36 cellular contexts compared by ENCODE assay signal in genomic region chr14:80698974-80699373, GRCh38.
"Had no signal": no experiment of that assay in that cellular context is flagged by ENCODE, and none has a peak within 500 bp of the region (broad histone marks: within the 10 kb centered on the region; RNA-seq: fewer than 3 reads in every experiment).

No MANE protein-coding gene starts in this region.

- H3K27ac ChIP-seq: adrenal gland, body of pancreas, brain microvascular endothelial cell, breast epithelium, VCaP had no signal

- H3K4me1 ChIP-seq: adrenal gland, body of pancreas, breast epithelium had no signal

- H3K36me3 Mint-ChIP-seq: activated naive CD4-positive, alpha-beta T cell treated with anti-CD3 and anti-CD28 coated beads, Interleukin-2, amount 50 U/mL, for 72 hours had no signal

- ATAC-seq: activated CD8-positive, alpha-beta T cell treated with anti-CD3 and anti-CD28 coated beads for 36 hours; activated naive CD4-positive, alpha-beta T cell treated with anti-CD3 and anti-CD28 coated beads, Interleukin-2, amount 50 U/mL, for 72 hours; activated T-cell treated with anti-CD3 and anti-CD28 coated beads, Interleukin-2, amount 50 U/mL, for 4 hours; activated T-cell treated with anti-CD3 and anti-CD28 coated beads, Interleukin-2, amount 50 U/mL, for 72 hours; activated T-helper 17 cell treated with anti-CD3 and anti-CD28 coated beads, Interleukin-2, amount 50 U/mL, for 72 hours; body of pancreas had no signal

- DNase-seq: activated B cell treated with CpG ODN at 0.5 μM for 24 hours; activated CD4-positive, alpha-beta memory T cell treated with anti-CD3 and anti-CD28 coated beads for 36 hours; activated CD4-positive, alpha-beta T cell treated with anti-CD3 and anti-CD28 coated beads for 4 hours; activated CD4-positive, alpha-beta T cell treated with anti-CD3 and anti-CD28 coated beads, Interleukin-2, amount 10 ng/mL, durations not matched to agents 24 days and 14 days; activated CD4-positive, alpha-beta T cell treated with anti-CD3 and anti-CD28 coated beads, Interleukin-2, amount 50 U/mL, for 1 hour; activated CD4-positive, alpha-beta T cell treated with anti-CD3 and anti-CD28 coated beads, Interleukin-2, amount 50 U/mL, for 4 hours; activated CD4-positive, CD25-positive, alpha-beta regulatory T cell treated with anti-CD3 and anti-CD28 coated beads, Interleukin-2, amount 50 U/mL, for 72 hours; activated CD8-positive, alpha-beta memory T cell treated with anti-CD3 and anti-CD28 coated beads, Interleukin-2, amount 50 U/mL, for 4 hours; activated CD8-positive, alpha-beta T cell treated with anti-CD3 and anti-CD28 coated beads for 36 hours; activated effector memory CD4-positive, alpha-beta T cell treated with anti-CD3 and anti-CD28 coated beads, Interleukin-2, amount 50 U/mL, for 16 hours; activated gamma-delta T cell treated with Interleukin-2 at 50 U/mL for 16 hours; activated naive CD4-positive, alpha-beta T cell; activated naive CD4-positive, alpha-beta T cell treated with anti-CD3 and anti-CD28 coated beads for 36 hours; activated naive CD4-positive, alpha-beta T cell treated with anti-CD3 and anti-CD28 coated beads, Interleukin-2, amount 50 U/mL, for 16 hours; activated naive CD8-positive, alpha-beta T cell treated with anti-CD3 and anti-CD28 coated beads for 36 hours; activated T-cell treated with anti-CD3 and anti-CD28 coated beads for 4 hours; activated T-cell treated with anti-CD3 and anti-CD28 coated beads, Interleukin-2, amount 50 U/mL, for 1 hour; activated T-cell treated with anti-CD3 and anti-CD28 coated beads, Interleukin-2, amount 50 U/mL, for 4 hours; activated T-cell treated with anti-CD3 and anti-CD28 coated beads, Interleukin-2, amount 50 U/mL, for 72 hours; adrenal gland; amniotic stem cell; aorta; body of pancreas; brain microvascular endothelial cell; central memory CD4-positive, alpha-beta T cell; cerebellar nuclear complex; T-helper 1 cell; T-helper 2 cell; T-helper 9 cell had no signal

- H3K27me3 Mint-ChIP-seq: activated B cell treated with CpG ODN at 0.5 μM for 24 hours; activated CD4-positive, alpha-beta memory T cell treated with anti-CD3 and anti-CD28 coated beads for 36 hours; activated CD4-positive, alpha-beta T cell treated with anti-CD3 and anti-CD28 coated beads, Interleukin-2, amount 10 ng/mL, durations not matched to agents 24 days and 14 days; activated CD8-positive, alpha-beta T cell treated with anti-CD3 and anti-CD28 coated beads for 36 hours; activated naive CD8-positive, alpha-beta T cell treated with anti-CD3 and anti-CD28 coated beads for 36 hours; activated T-helper 17 cell treated with anti-CD3 and anti-CD28 coated beads, Interleukin-2, amount 50 U/mL, for 72 hours had no signal

- H3K9me3 Mint-ChIP-seq: activated B cell treated with CpG ODN at 0.5 μM for 24 hours; activated CD4-positive, alpha-beta memory T cell treated with anti-CD3 and anti-CD28 coated beads for 36 hours; activated CD4-positive, alpha-beta T cell treated with anti-CD3 and anti-CD28 coated beads, Interleukin-2, amount 10 ng/mL, durations not matched to agents 24 days and 14 days; activated CD8-positive, alpha-beta T cell treated with anti-CD3 and anti-CD28 coated beads for 36 hours; activated naive CD4-positive, alpha-beta T cell treated with anti-CD3 and anti-CD28 coated beads for 36 hours; activated naive CD4-positive, alpha-beta T cell treated with anti-CD3 and anti-CD28 coated beads, Interleukin-2, amount 50 U/mL, for 72 hours; activated T-helper 1 cell treated with anti-CD3 and anti-CD28 coated beads, Interleukin-12 subunit alpha, Interleukin-12 subunit beta, Interleukin-2, Interleukin-4 antibody, amounts not matched to agents 30 ng/mL and 10 ng/mL and 1 ng/mL, durations not matched to agents 14 hours and 24 hours and 36 hours; activated T-helper 17 cell treated with anti-CD3 and anti-CD28 coated beads, Interleukin-2, amount 50 U/mL, for 72 hours; T-helper 1 cell treated with Interleukin-12 subunit alpha and Interleukin-12 subunit beta and Interleukin-4 antibody, amounts not matched to agents 30 μg/mL and 1 μg/mL, for 36 hours; T-helper 2 cell treated with Interferon-gamma antibody and Interleukin-4, amounts not matched to agents 5 μg/mL and 100 μg/mL, for 36 hours had no signal

- H3K4me1 Mint-ChIP-seq: activated B cell treated with CpG ODN at 0.5 μM for 24 hours; activated T-helper 17 cell treated with anti-CD3 and anti-CD28 coated beads, Interleukin-2, amount 50 U/mL, for 72 hours had no signal

- H3K27me3 ChIP-seq: adrenal gland, body of pancreas, brain microvascular endothelial cell, breast epithelium had no signal

- H3K36me3 ChIP-seq: adrenal gland, brain microvascular endothelial cell, breast epithelium had no signal

- H3K27ac Mint-ChIP-seq: activated B cell treated with CpG ODN at 0.5 μM for 24 hours; activated CD4-positive, alpha-beta memory T cell treated with anti-CD3 and anti-CD28 coated beads for 36 hours; activated CD4-positive, alpha-beta T cell treated with anti-CD3 and anti-CD28 coated beads, Interleukin-2, amount 10 ng/mL, durations not matched to agents 24 days and 14 days; activated CD8-positive, alpha-beta T cell treated with anti-CD3 and anti-CD28 coated beads for 36 hours; activated naive CD4-positive, alpha-beta T cell treated with anti-CD3 and anti-CD28 coated beads for 36 hours; activated naive CD4-positive, alpha-beta T cell treated with anti-CD3 and anti-CD28 coated beads, Interleukin-2, amount 50 U/mL, for 72 hours; activated naive CD8-positive, alpha-beta T cell treated with anti-CD3 and anti-CD28 coated beads for 36 hours; activated T-cell treated with anti-CD3 and anti-CD28 coated beads, Interleukin-2, amount 50 U/mL, for 72 hours; activated T-helper 1 cell treated with anti-CD3 and anti-CD28 coated beads, Interleukin-12 subunit alpha, Interleukin-12 subunit beta, Interleukin-2, Interleukin-4 antibody, amounts not matched to agents 30 ng/mL and 10 ng/mL and 1 ng/mL, durations not matched to agents 14 hours and 24 hours and 36 hours; activated T-helper 17 cell treated with anti-CD3 and anti-CD28 coated beads, Interleukin-2, amount 50 U/mL, for 72 hours; T-helper 1 cell treated with Interleukin-12 subunit alpha and Interleukin-12 subunit beta and Interleukin-4 antibody, amounts not matched to agents 30 μg/mL and 1 μg/mL, for 36 hours; T-helper 2 cell treated with Interferon-gamma antibody and Interleukin-4, amounts not matched to agents 5 μg/mL and 100 μg/mL, for 36 hours had no signal

- H3K4me3 ChIP-seq: adrenal gland, body of pancreas, breast epithelium had no signal

- H3K9me3 ChIP-seq: adrenal gland, body of pancreas, breast epithelium had no signal

- H3K4me3 Mint-ChIP-seq: activated B cell treated with CpG ODN at 0.5 μM for 24 hours; activated CD4-positive, alpha-beta memory T cell treated with anti-CD3 and anti-CD28 coated beads for 36 hours; activated CD4-positive, alpha-beta T cell treated with anti-CD3 and anti-CD28 coated beads, Interleukin-2, amount 10 ng/mL, durations not matched to agents 24 days and 14 days; activated CD8-positive, alpha-beta T cell treated with anti-CD3 and anti-CD28 coated beads for 36 hours; activated naive CD4-positive, alpha-beta T cell treated with anti-CD3 and anti-CD28 coated beads for 36 hours; activated naive CD8-positive, alpha-beta T cell treated with anti-CD3 and anti-CD28 coated beads for 36 hours; activated T-cell treated with anti-CD3 and anti-CD28 coated beads, Interleukin-2, amount 50 U/mL, for 4 hours; activated T-cell treated with anti-CD3 and anti-CD28 coated beads, Interleukin-2, amount 50 U/mL, for 72 hours; activated T-helper 1 cell treated with anti-CD3 and anti-CD28 coated beads, Interleukin-12 subunit alpha, Interleukin-12 subunit beta, Interleukin-2, Interleukin-4 antibody, amounts not matched to agents 30 ng/mL and 10 ng/mL and 1 ng/mL, durations not matched to agents 14 hours and 24 hours and 36 hours; activated T-helper 17 cell treated with anti-CD3 and anti-CD28 coated beads, Interleukin-2, amount 50 U/mL, for 72 hours; T-helper 1 cell treated with Interleukin-12 subunit alpha and Interleukin-12 subunit beta and Interleukin-4 antibody, amounts not matched to agents 30 μg/mL and 1 μg/mL, for 36 hours; T-helper 2 cell treated with Interferon-gamma antibody and Interleukin-4, amounts not matched to agents 5 μg/mL and 100 μg/mL, for 36 hours had no signal
